ENCODE assay signal across 9 cellular contexts in genomic region chr6:33075208-33075567, GRCh38. TPM values are rescaled to one million over a fixed set of nuclear protein-coding genes. Genes with fewer than 3 reads are reported as not detected.
DNase-seq lines count a peak whose midpoint lies in the region; ATAC-seq and TF ChIP-seq lines count a peak whose summit lies in the region.
"Had no signal": no experiment of that assay in that cellular context is flagged by ENCODE, and none has a peak within 500 bp of the region (broad histone marks: within the 10 kb centered on the region; RNA-seq: fewer than 3 reads in every experiment).

No MANE protein-coding gene starts in this region.

- in situ Hi-C loops in gastrocnemius medialis (cut with MboI; ENCODE audit: low sequenced_read_pairs in 4 of 4), result loop anchor here in 1 of 4 donors (5.0 kb wide), 1 partner anchor 58 kb away; no protein-coding TSS in a partner anchor

- no peak for TF ChIP-seq POLR2A in gastrocnemius medialis (IDR thresholded peaks at IDR 0.05)

- no peaks in the 10 kb centered on the region for H3K27me3 Mint-ChIP-seq in activated B cell treated with CpG ODN at 0.5 μM for 24 hours

- H3K36me3 Mint-ChIP-seq in activated B cell treated with CpG ODN at 0.5 μM for 24 hours (ENCODE audit: low read depth), result peaks cover 74% of the 10 kb centered on the region

- no peaks in the 10 kb centered on the region for H3K9me3 ChIP-seq in gastrocnemius medialis
- H3K9me3 ChIP-seq: body of pancreas, psoas muscle had no signal

- no peak for TF ChIP-seq CTCF in activated B cell treated with CpG ODN at 0.5 μM for 24 hours (IDR thresholded peaks at IDR 0.05)
- no peak for TF ChIP-seq CTCF in gastrocnemius medialis (IDR thresholded peaks at IDR 0.05 in 4 of 5, conservative IDR thresholded peaks at IDR 0.05 in 1 of 5)

- H3K27ac Mint-ChIP-seq in activated B cell treated with CpG ODN at 0.5 μM for 24 hours, result peak overlapping the region; percentile 99

- ATAC-seq in GM18861 (IDR thresholded peaks at IDR 0.05; ENCODE audit: unreplicated experiment), result peak; percentile 21
- peak; percentile 10 for ATAC-seq in GM21717 (IDR thresholded peaks at IDR 0.05; ENCODE audit: unreplicated experiment)
- peak; percentile 4 for ATAC-seq in activated B cell treated with CpG ODN at 0.5 μM for 24 hours (ENCODE audit: low read depth)
- ATAC-seq in gastrocnemius medialis, result no peak
- no peak for ATAC-seq in HG02884 (IDR thresholded peaks at IDR 0.05; ENCODE audit: unreplicated experiment)

- H3K9me3 Mint-ChIP-seq in activated B cell treated with CpG ODN at 0.5 μM for 24 hours, result no peaks in the 10 kb centered on the region

- CTCF ChIA-PET in activated B cell treated with CpG ODN at 0.5 μM for 24 hours (lab: Charles Lee), result interaction anchor here (0.8 to 7.6 kb wide), 7 partner anchors 46 to 91 kb away, joined by 3 to 98 read pairs (median 4); no protein-coding TSS in a partner anchor

- H3K4me3 ChIP-seq in gastrocnemius medialis, result no peak overlapping the region
- H3K4me3 ChIP-seq: body of pancreas had no signal

- peaks cover 2 to 12% (median 6%) of the 10 kb centered on the region in 3 donors for H3K27me3 ChIP-seq in gastrocnemius medialis
- H3K27me3 ChIP-seq: body of pancreas had no signal

- H3K4me1 ChIP-seq in gastrocnemius medialis, result no peaks in the 10 kb centered on the region
- H3K4me1 ChIP-seq: psoas muscle had no signal

- H3K4me1 Mint-ChIP-seq in activated B cell treated with CpG ODN at 0.5 μM for 24 hours, result peaks cover 66% of the 10 kb centered on the region

- peak overlapping the region; percentile 69 to 78 (median 74) for H3K27ac ChIP-seq in gastrocnemius medialis

- intact Hi-C loops in activated B cell treated with CpG ODN at 0.5 μM for 24 hours (cut with micrococcal nuclease), result loop anchor here (1.0 to 5.0 kb wide), 3 partner anchors 37 to 56 kb away; no protein-coding TSS in a partner anchor
- intact Hi-C loops in gastrocnemius medialis (cut with DNase I; ENCODE audit: low total_unique reads), result loop anchor here (5.0 kb wide), 1 partner anchor 58 kb away; no protein-coding TSS in a partner anchor

- H3K4me3 Mint-ChIP-seq in activated B cell treated with CpG ODN at 0.5 μM for 24 hours, result peak overlapping the region; percentile 95

- POLR2A ChIA-PET in activated B cell treated with CpG ODN at 0.5 μM for 24 hours (lab: Charles Lee), result interaction anchor here (0.5 to 28.7 kb wide), 36 partner anchors 9 to 1161 kb away, joined by 3 to 2264 read pairs (median 7); partner anchors contain the start of genes HLA-DMA, HLA-DOA, HMGA1 and PSMB9

- H3K36me3 ChIP-seq in gastrocnemius medialis, result no peaks in the 10 kb centered on the region

- DNase-seq in activated B cell treated with CpG ODN at 0.5 μM for 24 hours, result peak; percentile 26
- DNase-seq in gastrocnemius medialis, result no peak
- no peak for DNase-seq in NCI-H510A treated with DMSO at 0.1 percent for 48 hours (lab: John Stamatoyannopoulos, UW)
- no peak for DNase-seq in stimulated activated CD4-positive, alpha-beta T cell treated with anti-CD3 and anti-CD28 coated beads, Interleukin-4, amount 100 ng/mL, for 4 hours
- DNase-seq: psoas muscle had no signal

RNA-seq across cellular contexts. Expression of gene HLA-DPB1, which starts 0.6 kb away (rescaled TPM):
- 853 and 854 TPM in 2 replicates for total RNA-seq in activated B cell treated with CpG ODN at 0.5 μM for 24 hours
- 10 to 100 TPM; 16.7 to 52.1 (median 23.5) TPM for total RNA-seq in gastrocnemius medialis

RNA-seq across cellular contexts. Expression of gene HLA-DPA1, which starts 1.7 kb away (rescaled TPM):
- total RNA-seq in activated B cell treated with CpG ODN at 0.5 μM for 24 hours (718 and 730 TPM in 2 replicates), gastrocnemius medialis (10 to 100 TPM in 3 of 4 donors, 1 to 10 TPM in 1; 6.8 to 51.8 (median 23.4) TPM)

Comparison
In these comparisons a context has a peak if more than half of its experiments do, and no peak if none do; other contexts are left out.
1. ATAC-seq: peak in GM18861 (single experiment), GM21717 (single experiment) and activated B cell treated with CpG ODN at 0.5 μM for 24 hours (single experiment); none in gastrocnemius medialis (0 of 2) and HG02884 (single experiment).
2. RNA of gene HLA-DPB1, which starts 0.6 kb away (total RNA-seq): 853 to 854 TPM in activated B cell treated with CpG ODN at 0.5 μM for 24 hours; 16.7 to 52.1 TPM in gastrocnemius medialis; every median in the first group is over 10 times any median in the second.
3. RNA of gene HLA-DPA1, which starts 1.7 kb away (total RNA-seq): 718 to 730 TPM in activated B cell treated with CpG ODN at 0.5 μM for 24 hours; 6.8 to 51.8 TPM in gastrocnemius medialis; every median in the first group is over 10 times any median in the second.